ENCODE assay signal across 1 cellular context in the genomic region with DNA sequence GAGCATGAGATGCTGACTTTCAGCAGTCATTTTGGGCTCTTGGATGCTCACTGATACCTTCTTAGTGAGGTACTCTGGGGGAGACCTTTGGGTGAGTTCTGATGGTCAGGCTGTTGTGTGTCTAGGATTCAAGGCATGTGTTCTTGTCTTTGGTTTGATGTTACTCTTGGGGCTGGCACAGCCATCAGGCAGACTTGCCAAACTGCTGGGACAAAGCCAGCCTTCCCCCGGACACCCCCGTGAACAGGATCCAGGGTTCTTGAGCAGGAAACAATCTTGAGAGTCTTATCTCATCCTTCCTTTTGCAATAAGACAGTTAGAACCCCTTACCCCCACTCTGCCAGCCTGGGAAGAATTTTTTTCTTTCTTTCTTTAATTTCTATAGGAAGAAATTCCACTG.
TF ChIP-seq lines count a peak whose summit lies in the region.

No MANE protein-coding gene starts in this region.

TF ChIP-seq in endothelial cell of umbilical vein, 7 proteins besides CTCF, POLR2A, EP300 and RAD21:
- TF ChIP-seq POLR2AphosphoS5 (IDR thresholded peaks at IDR 0.05; ENCODE audit: insufficient read depth, low read depth, low read length): no peak
- TF ChIP-seq FOS (IDR thresholded peaks at IDR 0.05; ENCODE audit: borderline replicate concordance, insufficient read depth, low read length): no peak
- no peak for TF ChIP-seq EZH2 (IDR thresholded peaks at IDR 0.05; ENCODE audit: borderline replicate concordance, low read depth, low read length, severe bottlenecking)
- TF ChIP-seq MYC (IDR thresholded peaks at IDR 0.05; ENCODE audit: low read depth, low read length): no peak
- no peak for TF ChIP-seq GATA2 (IDR thresholded peaks at IDR 0.05; ENCODE audit: insufficient read depth, insufficient read length, low read depth, low read length)
- no peak for TF ChIP-seq JUN (IDR thresholded peaks at IDR 0.05; ENCODE audit: borderline replicate concordance, insufficient read depth, insufficient read length, low read depth)
- TF ChIP-seq MAX (IDR thresholded peaks at IDR 0.05; ENCODE audit: insufficient read depth, insufficient read length): no peak
